In the genomic region with DNA sequence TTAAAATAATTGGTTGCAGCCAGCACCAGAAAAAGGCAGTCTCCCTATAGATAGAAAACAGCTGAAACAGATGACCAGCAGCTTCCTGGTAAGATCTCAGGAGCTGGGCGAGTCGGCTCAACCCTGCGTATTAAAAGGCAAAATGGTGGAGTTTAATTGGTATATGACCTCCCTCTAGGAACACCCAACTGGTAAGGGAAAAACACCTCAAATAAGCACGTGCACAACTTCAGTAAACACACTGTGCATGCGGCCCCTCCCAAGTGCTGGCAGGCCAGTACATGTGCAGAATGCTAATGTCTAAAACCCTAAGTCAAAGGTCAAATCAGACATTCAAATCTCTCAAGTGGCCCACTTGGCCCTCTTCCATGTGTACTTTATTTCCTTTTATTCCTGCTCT, we compare ENCODE assay signal across 17 cellular contexts.
"Had no signal": no experiment of that assay in that cellular context is flagged by ENCODE, and none has a peak within 500 bp of the region (broad histone marks: within the 10 kb centered on the region; RNA-seq: fewer than 3 reads in every experiment).

No MANE protein-coding gene starts in this region.

- FAIRE-seq: keratinocyte had no signal

- H3K27me3 ChIP-seq: cardiac muscle cell had no signal

- H3K36me3 ChIP-seq: cardiac muscle cell had no signal

- H3K36me3 Mint-ChIP-seq: activated CD8-positive, alpha-beta memory T cell treated with anti-CD3 and anti-CD28 coated beads, Interleukin-2, amount 10 ng/mL, durations not matched to agents 7 days and 5 days; activated naive CD4-positive, alpha-beta T cell treated with anti-CD3 and anti-CD28 coated beads, Interleukin-2, amount 10 ng/mL, durations not matched to agents 7 days and 5 days had no signal

- H3K27me3 Mint-ChIP-seq: activated CD8-positive, alpha-beta memory T cell treated with anti-CD3 and anti-CD28 coated beads, Interleukin-2, amount 10 ng/mL, durations not matched to agents 7 days and 5 days; activated naive CD4-positive, alpha-beta T cell treated with anti-CD3 and anti-CD28 coated beads, Interleukin-2, amount 10 ng/mL, durations not matched to agents 7 days and 5 days; activated T-cell treated with anti-CD3 and anti-CD28 coated beads, Interleukin-2, amount 50 U/mL, for 24 hours; type B pancreatic cell had no signal

- H3K4me3 Mint-ChIP-seq: activated CD8-positive, alpha-beta memory T cell treated with anti-CD3 and anti-CD28 coated beads, Interleukin-2, amount 10 ng/mL, durations not matched to agents 7 days and 5 days; activated naive CD4-positive, alpha-beta T cell treated with anti-CD3 and anti-CD28 coated beads, Interleukin-2, amount 10 ng/mL, durations not matched to agents 7 days and 5 days; activated T-cell treated with anti-CD3 and anti-CD28 coated beads, Interleukin-2, amount 50 U/mL, for 24 hours; memory B cell; neural crest cell; type B pancreatic cell had no signal

- H3K9ac ChIP-seq: parathyroid adenoma had no signal

- H3K79me2 ChIP-seq: parathyroid adenoma had no signal

- H2AFZ ChIP-seq: parathyroid adenoma had no signal

- H3K27ac ChIP-seq: cardiac muscle cell, parathyroid adenoma had no signal

- H3K27ac Mint-ChIP-seq: activated CD8-positive, alpha-beta memory T cell treated with anti-CD3 and anti-CD28 coated beads, Interleukin-2, amount 10 ng/mL, durations not matched to agents 7 days and 5 days; activated naive CD4-positive, alpha-beta T cell treated with anti-CD3 and anti-CD28 coated beads, Interleukin-2, amount 10 ng/mL, durations not matched to agents 7 days and 5 days; activated T-cell treated with anti-CD3 and anti-CD28 coated beads, Interleukin-2, amount 50 U/mL, for 24 hours; memory B cell; type B pancreatic cell had no signal

- H3K9me3 Mint-ChIP-seq: activated naive CD4-positive, alpha-beta T cell treated with anti-CD3 and anti-CD28 coated beads, Interleukin-2, amount 10 ng/mL, durations not matched to agents 7 days and 5 days; activated T-cell treated with anti-CD3 and anti-CD28 coated beads, Interleukin-2, amount 50 U/mL, for 24 hours had no signal

- H3K4me3 ChIP-seq: cardiac muscle cell had no signal

- H3K4me1 Mint-ChIP-seq: activated CD8-positive, alpha-beta memory T cell treated with anti-CD3 and anti-CD28 coated beads, Interleukin-2, amount 10 ng/mL, durations not matched to agents 7 days and 5 days; activated naive CD4-positive, alpha-beta T cell treated with anti-CD3 and anti-CD28 coated beads, Interleukin-2, amount 10 ng/mL, durations not matched to agents 7 days and 5 days had no signal

- H3K4me1 ChIP-seq: parathyroid adenoma had no signal

- DNase-seq: activated CD4-positive, alpha-beta T cell treated with anti-CD3 and anti-CD28 coated beads for 1 hour; activated CD4-positive, alpha-beta T cell treated with anti-CD3 and anti-CD28 coated beads, Interleukin-2, amount 50 U/mL, for 48 hours; activated CD8-positive, alpha-beta memory T cell treated with anti-CD3 and anti-CD28 coated beads, Interleukin-2, amount 10 ng/mL, durations not matched to agents 7 days and 5 days; activated naive CD4-positive, alpha-beta T cell treated with anti-CD3 and anti-CD28 coated beads, Interleukin-2, amount 10 ng/mL, durations not matched to agents 7 days and 5 days; activated T-cell treated with anti-CD3 and anti-CD28 coated beads, Interleukin-2, amount 50 U/mL, for 24 hours; hippocampal formation; left ventricle myocardium superior; stimulated activated CD4-positive, alpha-beta T cell treated with anti-CD3 and anti-CD28 coated beads, Interleukin-2, amount 100 ng/mL, for 48 hours; stimulated activated naive CD4-positive, alpha-beta T cell; T-helper 1 cell had no signal

- ATAC-seq: activated CD8-positive, alpha-beta memory T cell treated with anti-CD3 and anti-CD28 coated beads, Interleukin-2, amount 10 ng/mL, durations not matched to agents 7 days and 5 days; left ventricle myocardium superior; SK-N-SH treated with all-trans-retinoic acid at 6 μM for 48 hours had no signal
